ENCODE assay signal across 2 cellular contexts in the genomic region with DNA sequence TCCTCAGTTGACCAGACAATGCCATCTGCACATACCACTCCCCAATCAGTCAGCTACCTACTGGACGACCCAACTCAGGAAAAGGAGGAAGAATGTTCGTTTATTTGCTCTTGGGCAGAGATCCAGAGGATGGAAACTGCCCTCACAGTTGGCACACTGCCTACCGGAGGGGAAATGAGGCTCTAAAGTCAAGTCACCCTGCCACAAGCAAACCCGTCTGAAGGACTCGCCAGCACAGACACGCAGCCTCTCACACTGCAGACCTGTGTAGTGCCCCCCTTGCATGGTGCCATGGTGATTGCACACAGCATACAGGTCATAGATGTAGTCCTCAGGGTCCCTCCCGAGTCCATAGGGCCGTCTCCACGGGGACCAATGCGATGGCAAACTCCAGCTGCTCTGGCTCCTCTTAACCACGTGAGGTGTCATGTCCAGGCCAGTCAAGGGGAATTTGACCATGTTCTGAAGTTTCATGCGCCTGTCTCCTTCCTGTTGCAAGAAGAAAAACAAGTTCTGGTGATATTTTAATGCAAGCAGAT.
TF ChIP-seq lines count a peak whose summit lies in the region.

No MANE protein-coding gene starts in this region.

TF ChIP-seq in SK-N-SH, 30 proteins besides CTCF, POLR2A, EP300 and RAD21 (continued from another document):
- no peak for TF ChIP-seq SIN3A (IDR thresholded peaks at IDR 0.05; ENCODE audit: borderline replicate concordance, low read depth, low read length)
- TF ChIP-seq RXRA (IDR thresholded peaks at IDR 0.05; ENCODE audit: borderline replicate concordance, low read depth), result no peak
- no peak for TF ChIP-seq FOXJ3 (CRISPR knock-in tag; IDR thresholded peaks at IDR 0.05)
- TF ChIP-seq, protein P1, sequence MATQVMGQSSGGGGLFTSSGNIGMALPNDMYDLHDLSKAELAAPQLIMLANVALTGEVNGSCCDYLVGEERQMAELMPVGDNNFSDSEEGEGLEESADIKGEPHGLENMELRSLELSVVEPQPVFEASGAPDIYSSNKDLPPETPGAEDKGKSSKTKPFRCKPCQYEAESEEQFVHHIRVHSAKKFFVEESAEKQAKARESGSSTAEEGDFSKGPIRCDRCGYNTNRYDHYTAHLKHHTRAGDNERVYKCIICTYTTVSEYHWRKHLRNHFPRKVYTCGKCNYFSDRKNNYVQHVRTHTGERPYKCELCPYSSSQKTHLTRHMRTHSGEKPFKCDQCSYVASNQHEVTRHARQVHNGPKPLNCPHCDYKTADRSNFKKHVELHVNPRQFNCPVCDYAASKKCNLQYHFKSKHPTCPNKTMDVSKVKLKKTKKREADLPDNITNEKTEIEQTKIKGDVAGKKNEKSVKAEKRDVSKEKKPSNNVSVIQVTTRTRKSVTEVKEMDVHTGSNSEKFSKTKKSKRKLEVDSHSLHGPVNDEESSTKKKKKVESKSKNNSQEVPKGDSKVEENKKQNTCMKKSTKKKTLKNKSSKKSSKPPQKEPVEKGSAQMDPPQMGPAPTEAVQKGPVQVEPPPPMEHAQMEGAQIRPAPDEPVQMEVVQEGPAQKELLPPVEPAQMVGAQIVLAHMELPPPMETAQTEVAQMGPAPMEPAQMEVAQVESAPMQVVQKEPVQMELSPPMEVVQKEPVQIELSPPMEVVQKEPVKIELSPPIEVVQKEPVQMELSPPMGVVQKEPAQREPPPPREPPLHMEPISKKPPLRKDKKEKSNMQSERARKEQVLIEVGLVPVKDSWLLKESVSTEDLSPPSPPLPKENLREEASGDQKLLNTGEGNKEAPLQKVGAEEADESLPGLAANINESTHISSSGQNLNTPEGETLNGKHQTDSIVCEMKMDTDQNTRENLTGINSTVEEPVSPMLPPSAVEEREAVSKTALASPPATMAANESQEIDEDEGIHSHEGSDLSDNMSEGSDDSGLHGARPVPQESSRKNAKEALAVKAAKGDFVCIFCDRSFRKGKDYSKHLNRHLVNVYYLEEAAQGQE (IDR thresholded peaks at IDR 0.05; ENCODE audit: low read depth, low read length), result no peak
- no peak for TF ChIP-seq FOXM1 (IDR thresholded peaks at IDR 0.05; ENCODE audit: low read depth)
- no peak for TF ChIP-seq MXI1 (IDR thresholded peaks at IDR 0.05; ENCODE audit: low read depth, low read length)
- TF ChIP-seq TCF12 (IDR thresholded peaks at IDR 0.05), result no peak
- no peak for TF ChIP-seq NRF1 (IDR thresholded peaks at IDR 0.05; ENCODE audit: low read depth, low read length)
- TF ChIP-seq GABPA (IDR thresholded peaks at IDR 0.05; ENCODE audit: low read depth), result no peak
- TF ChIP-seq, protein P2, sequence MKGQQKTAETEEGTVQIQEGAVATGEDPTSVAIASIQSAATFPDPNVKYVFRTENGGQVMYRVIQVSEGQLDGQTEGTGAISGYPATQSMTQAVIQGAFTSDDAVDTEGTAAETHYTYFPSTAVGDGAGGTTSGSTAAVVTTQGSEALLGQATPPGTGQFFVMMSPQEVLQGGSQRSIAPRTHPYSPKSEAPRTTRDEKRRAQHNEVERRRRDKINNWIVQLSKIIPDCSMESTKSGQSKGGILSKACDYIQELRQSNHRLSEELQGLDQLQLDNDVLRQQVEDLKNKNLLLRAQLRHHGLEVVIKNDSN (IDR thresholded peaks at IDR 0.05; ENCODE audit: borderline replicate concordance, low read depth), result no peak
- no peak for TF ChIP-seq TEAD4 (IDR thresholded peaks at IDR 0.05; ENCODE audit: borderline replicate concordance, insufficient read depth)
- no peak for TF ChIP-seq MEF2A (IDR thresholded peaks at IDR 0.05; ENCODE audit: borderline replicate concordance, low read depth)
- no peak for TF ChIP-seq YY1 (IDR thresholded peaks at IDR 0.05; ENCODE audit: low read depth)
- no peak for TF ChIP-seq TAF1 (IDR thresholded peaks at IDR 0.05; ENCODE audit: borderline replicate concordance, low read depth, low read length)

TF ChIP-seq in SK-N-SH treated with all-trans-retinoic acid at 6 μM for 48 hours, 23 proteins besides CTCF, POLR2A, EP300 and RAD21 (continued from another document):
- TF ChIP-seq, protein P3, sequence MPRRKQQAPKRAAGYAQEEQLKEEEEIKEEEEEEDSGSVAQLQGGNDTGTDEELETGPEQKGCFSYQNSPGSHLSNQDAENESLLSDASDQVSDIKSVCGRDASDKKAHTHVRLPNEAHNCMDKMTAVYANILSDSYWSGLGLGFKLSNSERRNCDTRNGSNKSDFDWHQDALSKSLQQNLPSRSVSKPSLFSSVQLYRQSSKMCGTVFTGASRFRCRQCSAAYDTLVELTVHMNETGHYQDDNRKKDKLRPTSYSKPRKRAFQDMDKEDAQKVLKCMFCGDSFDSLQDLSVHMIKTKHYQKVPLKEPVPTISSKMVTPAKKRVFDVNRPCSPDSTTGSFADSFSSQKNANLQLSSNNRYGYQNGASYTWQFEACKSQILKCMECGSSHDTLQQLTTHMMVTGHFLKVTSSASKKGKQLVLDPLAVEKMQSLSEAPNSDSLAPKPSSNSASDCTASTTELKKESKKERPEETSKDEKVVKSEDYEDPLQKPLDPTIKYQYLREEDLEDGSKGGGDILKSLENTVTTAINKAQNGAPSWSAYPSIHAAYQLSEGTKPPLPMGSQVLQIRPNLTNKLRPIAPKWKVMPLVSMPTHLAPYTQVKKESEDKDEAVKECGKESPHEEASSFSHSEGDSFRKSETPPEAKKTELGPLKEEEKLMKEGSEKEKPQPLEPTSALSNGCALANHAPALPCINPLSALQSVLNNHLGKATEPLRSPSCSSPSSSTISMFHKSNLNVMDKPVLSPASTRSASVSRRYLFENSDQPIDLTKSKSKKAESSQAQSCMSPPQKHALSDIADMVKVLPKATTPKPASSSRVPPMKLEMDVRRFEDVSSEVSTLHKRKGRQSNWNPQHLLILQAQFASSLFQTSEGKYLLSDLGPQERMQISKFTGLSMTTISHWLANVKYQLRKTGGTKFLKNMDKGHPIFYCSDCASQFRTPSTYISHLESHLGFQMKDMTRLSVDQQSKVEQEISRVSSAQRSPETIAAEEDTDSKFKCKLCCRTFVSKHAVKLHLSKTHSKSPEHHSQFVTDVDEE (CRISPR knock-in tag; IDR thresholded peaks at IDR 0.05), result no peak
- TF ChIP-seq ZNF70 (CRISPR knock-in tag; IDR thresholded peaks at IDR 0.05), result no peak
- no peak for TF ChIP-seq SNAI2 (CRISPR knock-in tag; IDR thresholded peaks at IDR 0.05)
- no peak for TF ChIP-seq TOX (CRISPR knock-in tag; IDR thresholded peaks at IDR 0.05; ENCODE audit: borderline replicate concordance)
- TF ChIP-seq ARNTL (CRISPR knock-in tag; IDR thresholded peaks at IDR 0.05; ENCODE audit: borderline replicate concordance, low read depth), result no peak
- TF ChIP-seq, protein P4, sequence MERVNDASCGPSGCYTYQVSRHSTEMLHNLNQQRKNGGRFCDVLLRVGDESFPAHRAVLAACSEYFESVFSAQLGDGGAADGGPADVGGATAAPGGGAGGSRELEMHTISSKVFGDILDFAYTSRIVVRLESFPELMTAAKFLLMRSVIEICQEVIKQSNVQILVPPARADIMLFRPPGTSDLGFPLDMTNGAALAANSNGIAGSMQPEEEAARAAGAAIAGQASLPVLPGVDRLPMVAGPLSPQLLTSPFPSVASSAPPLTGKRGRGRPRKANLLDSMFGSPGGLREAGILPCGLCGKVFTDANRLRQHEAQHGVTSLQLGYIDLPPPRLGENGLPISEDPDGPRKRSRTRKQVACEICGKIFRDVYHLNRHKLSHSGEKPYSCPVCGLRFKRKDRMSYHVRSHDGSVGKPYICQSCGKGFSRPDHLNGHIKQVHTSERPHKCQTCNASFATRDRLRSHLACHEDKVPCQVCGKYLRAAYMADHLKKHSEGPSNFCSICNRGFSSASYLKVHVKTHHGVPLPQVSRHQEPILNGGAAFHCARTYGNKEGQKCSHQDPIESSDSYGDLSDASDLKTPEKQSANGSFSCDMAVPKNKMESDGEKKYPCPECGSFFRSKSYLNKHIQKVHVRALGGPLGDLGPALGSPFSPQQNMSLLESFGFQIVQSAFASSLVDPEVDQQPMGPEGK (CRISPR knock-in tag; IDR thresholded peaks at IDR 0.05; ENCODE audit: borderline replicate concordance), result no peak
- TF ChIP-seq, protein P5, sequence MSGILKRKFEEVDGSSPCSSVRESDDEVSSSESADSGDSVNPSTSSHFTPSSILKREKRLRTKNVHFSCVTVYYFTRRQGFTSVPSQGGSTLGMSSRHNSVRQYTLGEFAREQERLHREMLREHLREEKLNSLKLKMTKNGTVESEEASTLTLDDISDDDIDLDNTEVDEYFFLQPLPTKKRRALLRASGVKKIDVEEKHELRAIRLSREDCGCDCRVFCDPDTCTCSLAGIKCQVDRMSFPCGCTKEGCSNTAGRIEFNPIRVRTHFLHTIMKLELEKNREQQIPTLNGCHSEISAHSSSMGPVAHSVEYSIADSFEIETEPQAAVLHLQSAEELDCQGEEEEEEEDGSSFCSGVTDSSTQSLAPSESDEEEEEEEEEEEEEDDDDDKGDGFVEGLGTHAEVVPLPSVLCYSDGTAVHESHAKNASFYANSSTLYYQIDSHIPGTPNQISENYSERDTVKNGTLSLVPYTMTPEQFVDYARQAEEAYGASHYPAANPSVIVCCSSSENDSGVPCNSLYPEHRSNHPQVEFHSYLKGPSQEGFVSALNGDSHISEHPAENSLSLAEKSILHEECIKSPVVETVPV (CRISPR knock-in tag; IDR thresholded peaks at IDR 0.05), result no peak
- TF ChIP-seq RARB (CRISPR knock-in tag; IDR thresholded peaks at IDR 0.05), result no peak
